Comparison of ENCODE assay signal across 35 cellular contexts in the genomic region with DNA sequence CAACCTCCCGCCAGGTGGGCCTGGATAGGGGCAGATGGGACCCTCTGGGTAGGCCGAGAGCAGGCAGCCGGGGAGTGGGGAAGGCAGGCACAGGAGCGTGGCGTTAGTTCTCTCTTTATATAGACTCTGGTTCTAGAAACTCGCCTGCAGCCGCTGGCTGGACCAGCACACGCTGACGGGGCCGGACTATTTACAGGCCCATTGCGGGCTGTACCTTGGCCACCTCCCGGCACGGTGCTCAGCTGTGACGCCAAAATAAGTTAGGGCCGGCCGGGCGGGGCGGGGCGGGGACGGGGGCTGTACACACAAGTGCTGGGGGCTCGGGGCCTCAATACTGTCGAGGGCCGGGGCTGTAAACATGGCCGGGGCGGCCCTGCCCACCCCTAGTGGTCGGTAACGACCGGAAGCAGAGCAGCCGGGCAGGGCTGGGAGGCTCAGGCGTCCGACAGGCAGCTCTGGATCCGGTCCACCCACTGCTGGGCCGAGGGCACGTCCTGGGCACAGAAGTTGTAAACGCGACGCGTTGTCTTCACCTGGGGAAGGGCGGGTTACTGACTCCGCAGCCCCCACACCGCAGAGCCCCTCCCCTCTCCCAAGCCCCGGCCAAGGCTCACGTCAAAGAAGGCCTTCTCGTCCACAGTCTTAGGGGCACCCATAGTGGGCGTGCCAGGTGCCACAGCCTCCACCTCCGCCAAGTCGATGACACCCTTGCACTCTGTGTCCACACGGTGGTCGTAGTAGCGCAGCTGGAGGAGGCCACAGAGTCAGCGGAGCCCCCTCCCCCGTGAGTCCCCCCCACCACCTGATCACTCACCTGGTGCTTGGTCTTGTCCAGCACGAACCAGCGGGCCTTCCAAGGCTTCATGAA. TPM values are rescaled to one million over a fixed set of nuclear protein-coding genes. Genes with fewer than 3 reads are reported as not detected.
DNase-seq lines count a peak whose midpoint lies in the region; ATAC-seq, FAIRE-seq and TF ChIP-seq lines count a peak whose summit lies in the region.
"Had no signal": no experiment of that assay in that cellular context is flagged by ENCODE, and none has a peak within 500 bp of the region (broad histone marks: within the 10 kb centered on the region; RNA-seq: fewer than 3 reads in every experiment).

No MANE protein-coding gene starts in this region.

- DNase-seq in left ventricle myocardium superior (no peak), Right ventricle myocardium superior (no peak), RWPE1 (ENCODE audit: low spot score) (no peak), kidney (peak; percentile 73), PC-3 (no peak)
- no peak for DNase-seq in stimulated activated naive B cell treated with anti-CD40 and anti-IgM and Interleukin-4, amounts not matched to agents 10 μg/mL and 1 μg/mL and 100 μg/mL, for 72 hours
- DNase-seq: activated CD4-positive, alpha-beta T cell treated with anti-CD3 and anti-CD28 coated beads, Interleukin-2, amount 50 U/mL, for 1 hour; activated naive CD4-positive, alpha-beta T cell; activated T-cell treated with anti-CD3 and anti-CD28 coated beads, Interleukin-2, amount 50 U/mL, for 72 hours; aorta; C1 segment of cervical spinal cord; Caco-2; DMS79 treated with DMSO at 0.1 percent for 48 hours; gastrocnemius medialis; GF-D8; NCI-H1105 treated with DMSO at 0.1 percent for 48 hours; NCI-H2081 treated with DMSO at 0.1 percent for 48 hours; NCI-H345; NCI-H748 treated with DMSO at 0.1 percent for 48 hours; SHP77; stimulated activated CD4-positive, alpha-beta T cell treated with anti-CD3 and anti-CD28 coated beads, Interleukin-4, amount 100 ng/mL, for 4 hours; stimulated activated naive CD4-positive, alpha-beta T cell; testis had no signal

- FAIRE-seq in kidney (lab: Jason Lieb, UNC), result no peak
- FAIRE-seq: endometrium, GM19239 had no signal

- H2AFZ ChIP-seq in PC-3 (ENCODE audit: low read length), result no peak overlapping the region

- peaks cover 15 to 29% of the 10 kb centered on the region in 2 donors for H3K4me1 Mint-ChIP-seq in stimulated activated naive B cell treated with anti-CD40 and anti-IgM and Interleukin-4, amounts not matched to agents 10 μg/mL and 1 μg/mL and 100 μg/mL, for 72 hours

- no peaks in the 10 kb centered on the region for H3K9me3 ChIP-seq in kidney (ENCODE audit: control insufficient read depth in 1 of 2, low read length in 2 of 2)
- no peaks in the 10 kb centered on the region for H3K9me3 ChIP-seq in PC-3 (ENCODE audit: low read length)
- H3K9me3 ChIP-seq: Caco-2, gastrocnemius medialis, HAP-1, testis had no signal

- no peak overlapping the region for H3K4me2 ChIP-seq in PC-3 (ENCODE audit: low read length)

- H3K27ac Mint-ChIP-seq in stimulated activated naive B cell treated with anti-CD40 and anti-IgM and Interleukin-4, amounts not matched to agents 10 μg/mL and 1 μg/mL and 100 μg/mL, for 72 hours, result peak overlapping the region; percentile 25
- H3K27ac Mint-ChIP-seq: activated T-cell treated with anti-CD3 and anti-CD28 coated beads, Interleukin-2, amount 50 U/mL, for 72 hours; dendritic cell treated with granulocyte-macrophage colony-stimulating factor and Interleukin-4, amounts not matched to agents 40 ng/mL and 50 ng/mL, for 4 days had no signal

- no peak overlapping the region for H3K4me3 ChIP-seq in kidney (ENCODE audit: low read length in 2 of 2)
- no peak overlapping the region for H3K4me3 ChIP-seq in PC-3 (ENCODE audit: low read length)
- H3K4me3 ChIP-seq: gastrocnemius medialis, HAP-1, testis had no signal

- H4K20me1 ChIP-seq in PC-3 (ENCODE audit: low read length), result no peaks in the 10 kb centered on the region

- H3K79me2 ChIP-seq in PC-3 (ENCODE audit: low read length), result no peaks in the 10 kb centered on the region

- intact Hi-C loops in left ventricle myocardium superior (cut with micrococcal nuclease) (no loop called here), Right ventricle myocardium superior (cut with DNase I) (no loop called here), kidney (cut with DNase I) (no loop called here), PC-3 (cut with micrococcal nuclease) (no loop called here)

- no peaks in the 10 kb centered on the region for H3F3A ChIP-seq in PC-3 (ENCODE audit: low read length, unreplicated experiment)

- no TSS peak for BruUV-seq in PC-3 (replicated peaks; lab: Mats Ljungman, UMichigan)

- H3K9ac ChIP-seq in kidney (ENCODE audit: low read length in 2 of 2), result no peak overlapping the region
- H3K9ac ChIP-seq in PC-3 (ENCODE audit: low read length), result no peak overlapping the region

- no peaks in the 10 kb centered on the region for H3K9me2 ChIP-seq in PC-3 (replicated peaks; ENCODE audit: low read length)

- CTCF ChIA-PET in RWPE1 (lab: Yijun Ruan, JAX), result no interaction called here
- CTCF ChIA-PET in PC-3 (lab: Charles Lee), result no interaction called here

- H3K27me3 Mint-ChIP-seq in stimulated activated naive B cell treated with anti-CD40 and anti-IgM and Interleukin-4, amounts not matched to agents 10 μg/mL and 1 μg/mL and 100 μg/mL, for 72 hours, result no peaks in the 10 kb centered on the region
- H3K27me3 Mint-ChIP-seq: dendritic cell treated with granulocyte-macrophage colony-stimulating factor and Interleukin-4, amounts not matched to agents 40 ng/mL and 50 ng/mL, for 4 days had no signal

- POLR2A ChIA-PET in RWPE1 (lab: Yijun Ruan, JAX; ENCODE audit: low non-redundant PET) (no interaction called here), PC-3 (lab: Charles Lee; ENCODE audit: unreplicated experiment) (no interaction called here)

- H3K4me1 ChIP-seq in kidney (ENCODE audit: control insufficient read depth in 1 of 2, insufficient read depth in 1 of 2, low read depth in 1 of 2, low read length in 2 of 2), result peaks cover 22 to 25% of the 10 kb centered on the region in 2 donors
- no peaks in the 10 kb centered on the region for H3K4me1 ChIP-seq in PC-3 (ENCODE audit: insufficient read depth, low read length)
- H3K4me1 ChIP-seq: Caco-2, gastrocnemius medialis, HAP-1 had no signal

- ATAC-seq in left ventricle myocardium superior, result peak; percentile 4
- ATAC-seq in Right ventricle myocardium superior (ENCODE audit: poor library complexity), result no peak
- ATAC-seq in stimulated activated naive B cell treated with anti-CD40 and anti-IgM and Interleukin-4, amounts not matched to agents 10 μg/mL and 1 μg/mL and 100 μg/mL, for 72 hours (replicated peaks), result no peak
- ATAC-seq in HG03095 (IDR thresholded peaks at IDR 0.05; ENCODE audit: unreplicated experiment), result no peak
- ATAC-seq in GM18520 (IDR thresholded peaks at IDR 0.05; ENCODE audit: unreplicated experiment), result no peak
- no peak for ATAC-seq in PC-3
- ATAC-seq: activated T-cell treated with anti-CD3 and anti-CD28 coated beads, Interleukin-2, amount 50 U/mL, for 72 hours; gastrocnemius medialis had no signal

- H3K9me3 Mint-ChIP-seq in stimulated activated naive B cell treated with anti-CD40 and anti-IgM and Interleukin-4, amounts not matched to agents 10 μg/mL and 1 μg/mL and 100 μg/mL, for 72 hours, result no peaks in the 10 kb centered on the region
- H3K9me3 Mint-ChIP-seq: activated T-cell treated with anti-CD3 and anti-CD28 coated beads, Interleukin-2, amount 50 U/mL, for 72 hours; dendritic cell treated with granulocyte-macrophage colony-stimulating factor and Interleukin-4, amounts not matched to agents 40 ng/mL and 50 ng/mL, for 4 days had no signal

- TF ChIP-seq CTCF in RWPE1 (conservative IDR thresholded peaks at IDR 0.05; ENCODE audit: low read depth), result no peak
- TF ChIP-seq CTCF in kidney (IDR thresholded peaks at IDR 0.05; ENCODE audit: borderline replicate concordance, extremely low read depth, insufficient read depth), result no peak
- no peak for TF ChIP-seq CTCF in PC-3 (conservative IDR thresholded peaks at IDR 0.05; ENCODE audit: low read depth, low read length)

- peak overlapping the region in 1 of 2 donors; percentile 6 for H3K4me3 Mint-ChIP-seq in stimulated activated naive B cell treated with anti-CD40 and anti-IgM and Interleukin-4, amounts not matched to agents 10 μg/mL and 1 μg/mL and 100 μg/mL, for 72 hours
- H3K4me3 Mint-ChIP-seq: activated T-cell treated with anti-CD3 and anti-CD28 coated beads, Interleukin-2, amount 50 U/mL, for 72 hours; dendritic cell treated with granulocyte-macrophage colony-stimulating factor and Interleukin-4, amounts not matched to agents 40 ng/mL and 50 ng/mL, for 4 days had no signal

- H3K27ac ChIP-seq in RWPE1 (peak overlapping the region; percentile 61; the same call in 1 of the 2 replicates), kidney (ENCODE audit: low read depth in 2 of 2, low read length in 2 of 2) (no peak overlapping the region), PC-3 (ENCODE audit: low read length) (no peak overlapping the region)
- H3K27ac ChIP-seq: gastrocnemius medialis, testis, VCaP had no signal

- H3K36me3 ChIP-seq in kidney (ENCODE audit: control insufficient read depth in 1 of 2, insufficient read depth in 2 of 2, low read length in 2 of 2), result peaks cover 7 to 26% of the 10 kb centered on the region in 2 donors
- no peaks in the 10 kb centered on the region for H3K36me3 ChIP-seq in PC-3 (ENCODE audit: low read depth, low read length)

- peaks cover 47 to 55% of the 10 kb centered on the region in 2 donors for H3K36me3 Mint-ChIP-seq in stimulated activated naive B cell treated with anti-CD40 and anti-IgM and Interleukin-4, amounts not matched to agents 10 μg/mL and 1 μg/mL and 100 μg/mL, for 72 hours

- H3K27me3 ChIP-seq in PC-3 (ENCODE audit: low read length), result no peaks in the 10 kb centered on the region
- H3K27me3 ChIP-seq: gastrocnemius medialis, testis had no signal

RNA-seq across cellular contexts. Expression of gene SBF1, which starts 27.9 kb away (rescaled TPM):
- 55.5 TPM for total RNA-seq in left ventricle myocardium superior
- 46.6 TPM for total RNA-seq in Right ventricle myocardium superior
- total RNA-seq in kidney, result 73.9 TPM
- 18.1 TPM for polyA plus RNA-seq in kidney (ENCODE audit: insufficient read depth, low read depth, low replicate concordance)
- total RNA-seq in PC-3 (2014; rRNA removed), result 48.5 and 67.1 TPM in 2 replicates

RNA-seq across cellular contexts. Expression of gene ADM2, which starts 34.4 kb away (rescaled TPM):
- total RNA-seq in left ventricle myocardium superior, result not detected
- not detected for total RNA-seq in Right ventricle myocardium superior
- total RNA-seq in kidney, result 8.0 TPM
- 10.6 TPM for polyA plus RNA-seq in kidney (ENCODE audit: insufficient read depth, low read depth, low replicate concordance)
- 0.98 and 1.8 TPM in 2 replicates for total RNA-seq in PC-3 (2014; rRNA removed)

RNA-seq across cellular contexts. Expression of gene MIOX, which starts 39.7 kb away (rescaled TPM):
- not detected for total RNA-seq in left ventricle myocardium superior
- not detected for total RNA-seq in Right ventricle myocardium superior
- total RNA-seq in kidney, result 3.5 TPM
- 455 TPM for polyA plus RNA-seq in kidney (ENCODE audit: insufficient read depth, low read depth, low replicate concordance)
- total RNA-seq in PC-3 (2014; rRNA removed), result not detected in 2 replicates
- total RNA-seq: aorta, Caco-2, gastrocnemius medialis, HT-29, lower leg skin, M059J, posterior vena cava, urinary bladder had no signal
- polyA plus RNA-seq: aorta, urinary bladder had no signal
